Comparison of ENCODE assay signal across 9 cellular contexts in genomic region chr7:5143935-5144903, GRCh38. TPM values are rescaled to one million over a fixed set of nuclear protein-coding genes. Genes with fewer than 3 reads are reported as not detected.
A peak's percentile ranks its signal among the peaks of the same experiment; 100 is the strongest.
DNase-seq lines count a peak whose midpoint lies in the region; ATAC-seq and TF ChIP-seq lines count a peak whose summit lies in the region.
"Had no signal": no experiment of that assay in that cellular context is flagged by ENCODE, and none has a peak within 500 bp of the region (broad histone marks: within the 10 kb centered on the region; RNA-seq: fewer than 3 reads in every experiment).

No MANE protein-coding gene starts in this region.

- peaks cover 2% of the 10 kb centered on the region; the same call in 1 of the 2 replicates for H3K27me3 ChIP-seq in MG63

- H3K4me3 ChIP-seq in cardiac fibroblast (replicated peaks in 1 of 2; ENCODE audit: low read depth in 2 of 2, low read length in 2 of 2) (peak overlapping the region in 1 of 2 donors; percentile 3), MG63 (no peak overlapping the region), coronary artery (no peak overlapping the region)
- H3K4me3 ChIP-seq: lung had no signal

- ATAC-seq in GM21576 (IDR thresholded peaks at IDR 0.05; ENCODE audit: unreplicated experiment): peak; percentile 81

- TF ChIP-seq CTCF in cardiac fibroblast (IDR thresholded peaks at IDR 0.05; ENCODE audit: low read depth, low read length) (no peak), coronary artery (IDR thresholded peaks at IDR 0.05) (no peak)

- no peak overlapping the region for H3K27ac ChIP-seq in coronary artery

- peak; percentile 28 for DNase-seq in activated CD4-positive, CD25-positive, alpha-beta regulatory T cell treated with anti-CD3 and anti-CD28 coated beads, Interleukin-2, amount 50 U/mL, for 16 hours (ENCODE audit: low read depth, low spot score)
- DNase-seq in cardiac fibroblast (ENCODE audit: low read depth in 2 of 2) (peak; percentile 27 to 44), MG63 (no peak), coronary artery (ENCODE audit: low spot score) (no peak), ecto neural progenitor cell (ENCODE audit: low spot score) (no peak), H4 (ENCODE audit: low spot score) (no peak)
- peak; percentile 67 for DNase-seq in stimulated activated CD4-positive, alpha-beta T cell treated with anti-CD3 and anti-CD28 coated beads, Interleukin-15, amount 100 ng/mL, for 24 hours

- H3K36me3 ChIP-seq in MG63: no peaks in the 10 kb centered on the region

- no peaks in the 10 kb centered on the region for H3K9me3 ChIP-seq in MG63

RNA-seq across cellular contexts. Expression of gene WIPI2, which starts 45.8 kb away (rescaled TPM):
- 50.1 and 61.5 TPM in 2 replicates for total RNA-seq in MG63 (2014; rRNA removed; shearing (Covaris generic); ENCODE audit: low replicate concordance)
- 72.6 and 73.3 TPM in 2 replicates for total RNA-seq in H4 (2014; rRNA removed; shearing (Covaris generic))

Comparison
In these comparisons a context has a peak if more than half of its experiments do, and no peak if none do; other contexts are left out.
1. DNase-seq: peak in activated CD4-positive, CD25-positive, alpha-beta regulatory T cell treated with anti-CD3 and anti-CD28 coated beads, Interleukin-2, amount 50 U/mL, for 16 hours (single experiment), cardiac fibroblast (2 of 2) and stimulated activated CD4-positive, alpha-beta T cell treated with anti-CD3 and anti-CD28 coated beads, Interleukin-15, amount 100 ng/mL, for 24 hours (single experiment); none in MG63 (single experiment), coronary artery (single experiment), ecto neural progenitor cell (single experiment) and H4 (single experiment).